Comparison of ENCODE assay signal across 1 cellular context in the genomic region with DNA sequence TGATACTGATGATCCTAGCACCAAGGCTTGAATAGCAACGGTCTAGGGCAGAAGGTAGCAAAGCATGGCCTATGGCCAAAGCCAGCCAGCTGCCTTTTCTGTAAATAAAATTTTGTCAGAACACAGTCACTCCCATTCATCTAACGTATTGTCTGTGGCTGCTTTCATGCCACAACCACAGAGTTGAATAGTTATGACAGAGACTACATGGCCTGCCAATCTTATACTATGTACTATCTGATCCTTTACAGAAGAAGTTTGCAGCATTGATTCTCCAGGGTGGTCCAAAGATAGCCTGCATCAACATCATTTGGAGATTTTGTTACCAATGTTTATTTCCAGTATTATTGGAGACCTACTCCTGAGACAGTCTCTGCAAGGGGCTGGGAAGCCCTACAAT.
TF ChIP-seq lines count a peak whose summit lies in the region.

No MANE protein-coding gene starts in this region.

TF ChIP-seq in WTC11, 78 proteins besides CTCF, POLR2A, EP300 and RAD21 (continued from another document):
- TF ChIP-seq, protein P1, sequence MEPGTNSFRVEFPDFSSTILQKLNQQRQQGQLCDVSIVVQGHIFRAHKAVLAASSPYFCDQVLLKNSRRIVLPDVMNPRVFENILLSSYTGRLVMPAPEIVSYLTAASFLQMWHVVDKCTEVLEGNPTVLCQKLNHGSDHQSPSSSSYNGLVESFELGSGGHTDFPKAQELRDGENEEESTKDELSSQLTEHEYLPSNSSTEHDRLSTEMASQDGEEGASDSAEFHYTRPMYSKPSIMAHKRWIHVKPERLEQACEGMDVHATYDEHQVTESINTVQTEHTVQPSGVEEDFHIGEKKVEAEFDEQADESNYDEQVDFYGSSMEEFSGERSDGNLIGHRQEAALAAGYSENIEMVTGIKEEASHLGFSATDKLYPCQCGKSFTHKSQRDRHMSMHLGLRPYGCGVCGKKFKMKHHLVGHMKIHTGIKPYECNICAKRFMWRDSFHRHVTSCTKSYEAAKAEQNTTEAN (CRISPR knock-in tag; IDR thresholded peaks at IDR 0.05): no peak
- TF ChIP-seq, protein P2, sequence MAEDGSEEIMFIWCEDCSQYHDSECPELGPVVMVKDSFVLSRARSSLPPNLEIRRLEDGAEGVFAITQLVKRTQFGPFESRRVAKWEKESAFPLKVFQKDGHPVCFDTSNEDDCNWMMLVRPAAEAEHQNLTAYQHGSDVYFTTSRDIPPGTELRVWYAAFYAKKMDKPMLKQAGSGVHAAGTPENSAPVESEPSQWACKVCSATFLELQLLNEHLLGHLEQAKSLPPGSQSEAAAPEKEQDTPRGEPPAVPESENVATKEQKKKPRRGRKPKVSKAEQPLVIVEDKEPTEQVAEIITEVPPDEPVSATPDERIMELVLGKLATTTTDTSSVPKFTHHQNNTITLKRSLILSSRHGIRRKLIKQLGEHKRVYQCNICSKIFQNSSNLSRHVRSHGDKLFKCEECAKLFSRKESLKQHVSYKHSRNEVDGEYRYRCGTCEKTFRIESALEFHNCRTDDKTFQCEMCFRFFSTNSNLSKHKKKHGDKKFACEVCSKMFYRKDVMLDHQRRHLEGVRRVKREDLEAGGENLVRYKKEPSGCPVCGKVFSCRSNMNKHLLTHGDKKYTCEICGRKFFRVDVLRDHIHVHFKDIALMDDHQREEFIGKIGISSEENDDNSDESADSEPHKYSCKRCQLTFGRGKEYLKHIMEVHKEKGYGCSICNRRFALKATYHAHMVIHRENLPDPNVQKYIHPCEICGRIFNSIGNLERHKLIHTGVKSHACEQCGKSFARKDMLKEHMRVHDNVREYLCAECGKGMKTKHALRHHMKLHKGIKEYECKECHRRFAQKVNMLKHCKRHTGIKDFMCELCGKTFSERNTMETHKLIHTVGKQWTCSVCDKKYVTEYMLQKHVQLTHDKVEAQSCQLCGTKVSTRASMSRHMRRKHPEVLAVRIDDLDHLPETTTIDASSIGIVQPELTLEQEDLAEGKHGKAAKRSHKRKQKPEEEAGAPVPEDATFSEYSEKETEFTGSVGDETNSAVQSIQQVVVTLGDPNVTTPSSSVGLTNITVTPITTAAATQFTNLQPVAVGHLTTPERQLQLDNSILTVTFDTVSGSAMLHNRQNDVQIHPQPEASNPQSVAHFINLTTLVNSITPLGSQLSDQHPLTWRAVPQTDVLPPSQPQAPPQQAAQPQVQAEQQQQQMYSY (CRISPR knock-in tag; IDR thresholded peaks at IDR 0.05): no peak
- no peak for TF ChIP-seq JUN (CRISPR knock-in tag; IDR thresholded peaks at IDR 0.05)
